Comparison of ENCODE assay signal across 1 cellular context in the genomic region with DNA sequence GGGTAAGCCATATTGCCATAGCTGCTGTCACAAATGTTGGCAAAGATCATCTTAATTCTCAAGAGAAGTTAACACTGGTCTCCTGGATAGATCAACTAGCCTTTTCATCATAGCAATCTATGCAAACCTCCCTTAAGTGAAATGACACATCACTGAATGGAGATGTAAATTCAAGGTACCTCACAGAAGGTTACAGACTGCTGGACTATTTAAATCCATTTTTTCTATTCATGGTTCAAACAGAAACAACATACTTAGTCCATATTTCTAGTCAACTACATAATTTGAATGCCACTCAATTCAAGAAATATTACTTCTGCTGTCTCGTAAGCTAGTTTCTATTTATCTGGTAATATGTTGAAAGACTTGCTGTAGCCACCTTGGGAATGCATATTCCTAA.
TF ChIP-seq lines count a peak whose summit lies in the region.

No MANE protein-coding gene starts in this region.

TF ChIP-seq in GM12878, 131 proteins besides CTCF, POLR2A, EP300 and RAD21 (continued from another document):
- TF ChIP-seq ATF7 (IDR thresholded peaks at IDR 0.05; ENCODE audit: low read depth) (no peak), IKZF1 (conservative IDR thresholded peaks at IDR 0.05) (no peak), RUNX3 (IDR thresholded peaks at IDR 0.05; ENCODE audit: low read length) (no peak), CHD2 (IDR thresholded peaks at IDR 0.05; ENCODE audit: borderline replicate concordance, low read depth, low read length) (no peak), ZSCAN29 (IDR thresholded peaks at IDR 0.05) (no peak), MEF2A (IDR thresholded peaks at IDR 0.05; ENCODE audit: insufficient read depth, low read depth, low read length) (no peak), MXI1 (IDR thresholded peaks at IDR 0.05; ENCODE audit: low read depth, low read length) (no peak)
- TF ChIP-seq, protein P1, sequence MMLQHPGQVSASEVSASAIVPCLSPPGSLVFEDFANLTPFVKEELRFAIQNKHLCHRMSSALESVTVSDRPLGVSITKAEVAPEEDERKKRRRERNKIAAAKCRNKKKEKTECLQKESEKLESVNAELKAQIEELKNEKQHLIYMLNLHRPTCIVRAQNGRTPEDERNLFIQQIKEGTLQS (IDR thresholded peaks at IDR 0.05; ENCODE audit: borderline replicate concordance, extremely low read depth, low read depth, low read length): no peak
